In genomic region chr19:5686326-5686646, GRCh38 we compare ENCODE assay signal across 1 cellular context.
TF ChIP-seq lines count a peak whose summit lies in the region.

No MANE protein-coding gene starts in this region.

TF ChIP-seq in endothelial cell of umbilical vein, 7 proteins besides CTCF, POLR2A, EP300 and RAD21:
- TF ChIP-seq JUN (IDR thresholded peaks at IDR 0.05; ENCODE audit: borderline replicate concordance, insufficient read depth, insufficient read length, low read depth): no peak
- TF ChIP-seq POLR2AphosphoS5 (IDR thresholded peaks at IDR 0.05; ENCODE audit: insufficient read depth, low read depth, low read length): no peak
- TF ChIP-seq MYC (IDR thresholded peaks at IDR 0.05; ENCODE audit: low read depth, low read length): no peak
- no peak for TF ChIP-seq GATA2 (IDR thresholded peaks at IDR 0.05; ENCODE audit: insufficient read depth, insufficient read length, low read depth, low read length)
- TF ChIP-seq FOS (IDR thresholded peaks at IDR 0.05; ENCODE audit: borderline replicate concordance, insufficient read depth, low read length): no peak
- TF ChIP-seq EZH2 (IDR thresholded peaks at IDR 0.05; ENCODE audit: borderline replicate concordance, low read depth, low read length, severe bottlenecking): no peak
- TF ChIP-seq MAX (IDR thresholded peaks at IDR 0.05; ENCODE audit: insufficient read depth, insufficient read length): no peak
